1 cellular context compared by ENCODE assay signal in the genomic region with DNA sequence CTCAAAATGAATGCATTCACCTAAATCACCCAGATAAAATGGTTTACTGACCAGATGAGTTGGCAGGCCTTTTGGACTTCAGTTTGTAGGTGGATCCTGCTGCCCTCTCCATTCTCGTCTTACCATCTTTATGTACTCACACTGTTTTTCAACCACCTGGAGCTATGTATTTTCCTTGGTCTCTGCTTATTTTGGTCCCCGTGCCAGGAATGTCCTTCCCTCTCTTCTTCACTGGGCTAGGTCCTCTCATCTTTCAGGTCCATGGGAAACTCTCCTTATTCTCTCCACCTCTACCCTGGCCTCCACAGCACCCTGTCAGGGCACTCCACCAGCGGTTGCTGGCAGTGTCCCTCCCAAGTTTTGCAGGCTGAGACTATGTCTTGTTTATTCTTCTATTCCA.
TF ChIP-seq lines count a peak whose summit lies in the region.

No MANE protein-coding gene starts in this region.

TF ChIP-seq in liver, 16 proteins besides CTCF, POLR2A, EP300 and RAD21:
- TF ChIP-seq TAF1 (conservative IDR thresholded peaks at IDR 0.05) (no peak), HNF4G (IDR thresholded peaks at IDR 0.05) (no peak), YY1 (IDR thresholded peaks at IDR 0.05) (no peak), RXRA (IDR thresholded peaks at IDR 0.05) (no peak), FOXA2 (IDR thresholded peaks at IDR 0.05) (no peak)
- TF ChIP-seq, protein P1, sequence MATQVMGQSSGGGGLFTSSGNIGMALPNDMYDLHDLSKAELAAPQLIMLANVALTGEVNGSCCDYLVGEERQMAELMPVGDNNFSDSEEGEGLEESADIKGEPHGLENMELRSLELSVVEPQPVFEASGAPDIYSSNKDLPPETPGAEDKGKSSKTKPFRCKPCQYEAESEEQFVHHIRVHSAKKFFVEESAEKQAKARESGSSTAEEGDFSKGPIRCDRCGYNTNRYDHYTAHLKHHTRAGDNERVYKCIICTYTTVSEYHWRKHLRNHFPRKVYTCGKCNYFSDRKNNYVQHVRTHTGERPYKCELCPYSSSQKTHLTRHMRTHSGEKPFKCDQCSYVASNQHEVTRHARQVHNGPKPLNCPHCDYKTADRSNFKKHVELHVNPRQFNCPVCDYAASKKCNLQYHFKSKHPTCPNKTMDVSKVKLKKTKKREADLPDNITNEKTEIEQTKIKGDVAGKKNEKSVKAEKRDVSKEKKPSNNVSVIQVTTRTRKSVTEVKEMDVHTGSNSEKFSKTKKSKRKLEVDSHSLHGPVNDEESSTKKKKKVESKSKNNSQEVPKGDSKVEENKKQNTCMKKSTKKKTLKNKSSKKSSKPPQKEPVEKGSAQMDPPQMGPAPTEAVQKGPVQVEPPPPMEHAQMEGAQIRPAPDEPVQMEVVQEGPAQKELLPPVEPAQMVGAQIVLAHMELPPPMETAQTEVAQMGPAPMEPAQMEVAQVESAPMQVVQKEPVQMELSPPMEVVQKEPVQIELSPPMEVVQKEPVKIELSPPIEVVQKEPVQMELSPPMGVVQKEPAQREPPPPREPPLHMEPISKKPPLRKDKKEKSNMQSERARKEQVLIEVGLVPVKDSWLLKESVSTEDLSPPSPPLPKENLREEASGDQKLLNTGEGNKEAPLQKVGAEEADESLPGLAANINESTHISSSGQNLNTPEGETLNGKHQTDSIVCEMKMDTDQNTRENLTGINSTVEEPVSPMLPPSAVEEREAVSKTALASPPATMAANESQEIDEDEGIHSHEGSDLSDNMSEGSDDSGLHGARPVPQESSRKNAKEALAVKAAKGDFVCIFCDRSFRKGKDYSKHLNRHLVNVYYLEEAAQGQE (IDR thresholded peaks at IDR 0.05) = no peak
- TF ChIP-seq, protein P2, sequence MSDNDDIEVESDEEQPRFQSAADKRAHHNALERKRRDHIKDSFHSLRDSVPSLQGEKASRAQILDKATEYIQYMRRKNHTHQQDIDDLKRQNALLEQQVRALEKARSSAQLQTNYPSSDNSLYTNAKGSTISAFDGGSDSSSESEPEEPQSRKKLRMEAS (IDR thresholded peaks at IDR 0.05) = no peak
TF ChIP-seq in liver: peak in this region for 0.
